In the genomic region with DNA sequence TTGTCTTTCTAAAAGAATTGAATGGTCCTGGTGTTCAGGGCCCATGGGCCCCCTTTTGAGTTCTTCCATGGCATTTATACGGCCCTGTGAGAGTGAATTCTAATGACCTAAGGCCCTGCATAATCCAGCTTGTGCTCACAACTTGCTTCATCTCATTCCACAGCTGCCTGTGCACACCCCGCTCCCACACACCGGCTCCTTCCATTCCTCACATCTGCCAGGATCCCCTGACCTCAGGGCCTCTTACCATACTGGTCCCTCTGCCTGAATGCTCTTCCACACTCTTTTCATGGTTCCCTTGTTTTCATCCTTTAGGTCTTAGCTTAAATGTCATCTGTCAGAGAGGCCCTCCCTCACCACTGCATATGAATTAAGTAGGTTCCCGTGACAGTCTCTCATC, we compare ENCODE assay signal across 17 cellular contexts.
"Had no signal": no experiment of that assay in that cellular context is flagged by ENCODE, and none has a peak within 500 bp of the region (broad histone marks: within the 10 kb centered on the region; RNA-seq: fewer than 3 reads in every experiment).

No MANE protein-coding gene starts in this region.

- H3K27ac Mint-ChIP-seq: effector memory CD8-positive, alpha-beta T cell; natural killer cell had no signal

- ATAC-seq: effector memory CD8-positive, alpha-beta T cell; foreskin keratinocyte; left colon; natural killer cell; stimulated activated naive CD8-positive, alpha-beta T cell treated with anti-CD3 and anti-CD28 coated beads, Interleukin-15, Interleukin-2, amounts not matched to agents 100 U/mL and 50 U/mL, for 24 hours; upper lobe of right lung had no signal

- H3K9me3 ChIP-seq: esophagus squamous epithelium, sigmoid colon, tibial artery, upper lobe of right lung had no signal

- H3K4me3 Mint-ChIP-seq: central memory CD8-positive, alpha-beta T cell; effector memory CD8-positive, alpha-beta T cell; natural killer cell; neural crest cell had no signal

- H3K9me3 Mint-ChIP-seq: neural crest cell had no signal

- H3K36me3 Mint-ChIP-seq: natural killer cell had no signal

- H3K4me1 ChIP-seq: esophagus squamous epithelium, foreskin keratinocyte, sigmoid colon, tibial artery, upper lobe of right lung had no signal

- H3K4me2 ChIP-seq: hepatocyte had no signal

- H2AFZ ChIP-seq: hepatocyte had no signal

- H3K36me3 ChIP-seq: esophagus squamous epithelium, sigmoid colon, tibial artery, upper lobe of right lung had no signal

- H3K27ac ChIP-seq: epithelial cell of prostate, esophagus squamous epithelium, foreskin keratinocyte, hepatocyte, sigmoid colon, tibial artery, upper lobe of right lung had no signal

- H3K27me3 Mint-ChIP-seq: central memory CD8-positive, alpha-beta T cell; effector memory CD8-positive, alpha-beta T cell had no signal

- H3K4me1 Mint-ChIP-seq: central memory CD8-positive, alpha-beta T cell; natural killer cell had no signal

- H3K27me3 ChIP-seq: esophagus squamous epithelium, foreskin keratinocyte, hepatocyte, sigmoid colon, tibial artery, upper lobe of right lung had no signal

- H3K79me2 ChIP-seq: hepatocyte had no signal

- H3K4me3 ChIP-seq: esophagus squamous epithelium, hepatocyte, sigmoid colon, tibial artery, upper lobe of right lung had no signal

- DNase-seq: effector memory CD8-positive, alpha-beta T cell; esophagus squamous epithelium; foreskin keratinocyte; left colon; mammary epithelial cell; natural killer cell; posterior cingulate gyrus; sigmoid colon; small intestine; stimulated activated CD4-positive, alpha-beta T cell treated with anti-CD3 and anti-CD28 coated beads, Interleukin-2, amount 100 ng/mL, for 48 hours; stimulated activated naive CD8-positive, alpha-beta T cell treated with anti-CD3 and anti-CD28 coated beads, Interleukin-15, Interleukin-2, amounts not matched to agents 100 U/mL and 50 U/mL, for 24 hours; tibial artery; upper lobe of right lung had no signal
